ENCODE assay signal across 1 cellular context in the genomic region with DNA sequence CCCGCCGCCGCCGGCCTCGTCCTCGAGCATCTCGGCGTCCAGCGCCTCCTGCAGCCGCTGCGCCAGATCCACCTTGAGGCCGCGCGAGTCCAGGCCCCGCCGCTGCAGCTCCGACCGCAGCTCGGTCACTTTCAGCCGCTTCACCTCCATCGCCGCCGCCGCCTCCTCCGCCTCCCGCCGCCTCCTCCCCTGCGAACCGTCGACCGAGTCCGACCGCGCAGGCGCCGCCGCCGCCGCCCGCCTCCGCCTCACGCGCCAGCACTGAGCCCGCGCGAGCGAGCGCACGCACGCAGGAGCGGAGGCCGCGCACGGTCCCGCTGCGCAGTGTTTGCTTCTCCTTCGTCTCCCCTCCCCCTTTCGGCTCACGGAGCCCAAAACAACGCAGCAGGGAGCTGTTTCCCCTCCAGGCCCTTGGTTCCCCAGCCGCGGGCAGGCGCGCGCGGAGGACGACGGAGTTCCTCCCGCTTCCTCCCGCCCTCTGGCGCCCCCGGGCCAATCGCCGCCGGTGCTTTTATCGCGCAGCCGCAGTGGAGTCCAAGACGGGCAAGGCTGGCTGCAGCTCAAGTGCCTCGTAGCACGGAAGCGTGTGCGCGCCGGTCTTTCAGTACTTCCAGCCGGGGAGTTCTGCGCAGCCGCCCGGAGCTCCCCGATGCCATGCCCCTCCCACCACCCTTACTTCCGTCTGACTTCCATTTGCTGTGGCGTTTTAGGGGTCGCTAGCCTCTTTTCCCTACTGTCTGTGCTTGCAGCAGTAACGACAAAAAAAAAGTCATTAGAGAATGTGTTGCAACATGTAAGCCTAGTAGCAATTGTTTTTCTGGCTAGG.
TF ChIP-seq lines count a peak whose summit lies in the region.

TSS of gene HNRNPUL2 (minus strand) at position 451 of the 826 bp plus-strand sequence. CDS start at position 150, 301 bp downstream.

TF ChIP-seq in HepG2, 621 proteins besides CTCF, POLR2A, EP300 and RAD21 (continued from another document and continues in another):
- no peak for TF ChIP-seq ARID5B (CRISPR knock-in tag; IDR thresholded peaks at IDR 0.05)
- peak; percentile 92 for TF ChIP-seq MXD1 (CRISPR knock-in tag; IDR thresholded peaks at IDR 0.05)
- peak; percentile 39; the same call in 1 of the 2 replicates for TF ChIP-seq ZBTB7A (CRISPR knock-in tag; IDR thresholded peaks at IDR 0.05)
- no peak; the same call in 1 of the 2 replicates for TF ChIP-seq JDP2 (CRISPR knock-in tag; IDR thresholded peaks at IDR 0.05; ENCODE audit: borderline replicate concordance)
- TF ChIP-seq NPAS2 (CRISPR knock-in tag; IDR thresholded peaks at IDR 0.05; ENCODE audit: borderline replicate concordance): no peak
- TF ChIP-seq ZNF510 (CRISPR knock-in tag; IDR thresholded peaks at IDR 0.05; ENCODE audit: low read depth): no peak; the same call in 1 of the 2 replicates
- no peak for TF ChIP-seq ZNF7 (CRISPR knock-in tag; IDR thresholded peaks at IDR 0.05)
- TF ChIP-seq ZNF816 (CRISPR knock-in tag; IDR thresholded peaks at IDR 0.05; ENCODE audit: borderline replicate concordance): peak; percentile 22; the same call in 1 of the 2 replicates
- peak; percentile 98 for TF ChIP-seq ZBTB25 (CRISPR knock-in tag; IDR thresholded peaks at IDR 0.05)
- TF ChIP-seq, protein P1, sequence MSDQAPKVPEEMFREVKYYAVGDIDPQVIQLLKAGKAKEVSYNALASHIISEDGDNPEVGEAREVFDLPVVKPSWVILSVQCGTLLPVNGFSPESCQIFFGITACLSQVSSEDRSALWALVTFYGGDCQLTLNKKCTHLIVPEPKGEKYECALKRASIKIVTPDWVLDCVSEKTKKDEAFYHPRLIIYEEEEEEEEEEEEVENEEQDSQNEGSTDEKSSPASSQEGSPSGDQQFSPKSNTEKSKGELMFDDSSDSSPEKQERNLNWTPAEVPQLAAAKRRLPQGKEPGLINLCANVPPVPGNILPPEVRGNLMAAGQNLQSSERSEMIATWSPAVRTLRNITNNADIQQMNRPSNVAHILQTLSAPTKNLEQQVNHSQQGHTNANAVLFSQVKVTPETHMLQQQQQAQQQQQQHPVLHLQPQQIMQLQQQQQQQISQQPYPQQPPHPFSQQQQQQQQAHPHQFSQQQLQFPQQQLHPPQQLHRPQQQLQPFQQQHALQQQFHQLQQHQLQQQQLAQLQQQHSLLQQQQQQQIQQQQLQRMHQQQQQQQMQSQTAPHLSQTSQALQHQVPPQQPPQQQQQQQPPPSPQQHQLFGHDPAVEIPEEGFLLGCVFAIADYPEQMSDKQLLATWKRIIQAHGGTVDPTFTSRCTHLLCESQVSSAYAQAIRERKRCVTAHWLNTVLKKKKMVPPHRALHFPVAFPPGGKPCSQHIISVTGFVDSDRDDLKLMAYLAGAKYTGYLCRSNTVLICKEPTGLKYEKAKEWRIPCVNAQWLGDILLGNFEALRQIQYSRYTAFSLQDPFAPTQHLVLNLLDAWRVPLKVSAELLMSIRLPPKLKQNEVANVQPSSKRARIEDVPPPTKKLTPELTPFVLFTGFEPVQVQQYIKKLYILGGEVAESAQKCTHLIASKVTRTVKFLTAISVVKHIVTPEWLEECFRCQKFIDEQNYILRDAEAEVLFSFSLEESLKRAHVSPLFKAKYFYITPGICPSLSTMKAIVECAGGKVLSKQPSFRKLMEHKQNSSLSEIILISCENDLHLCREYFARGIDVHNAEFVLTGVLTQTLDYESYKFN (CRISPR knock-in tag; conservative IDR thresholded peaks at IDR 0.05): peak; percentile 62
- TF ChIP-seq FOXK1 (CRISPR knock-in tag; IDR thresholded peaks at IDR 0.05; ENCODE audit: borderline replicate concordance, low read depth): peak; percentile 66; the same call in 1 of the 2 replicates
- peak; percentile 65; the same call in 1 of the 2 replicates for TF ChIP-seq ZFP37 (CRISPR knock-in tag; IDR thresholded peaks at IDR 0.05; ENCODE audit: borderline replicate concordance)
- peak; percentile 74; the same call in 1 of the 2 replicates for TF ChIP-seq KLF15 (CRISPR knock-in tag; IDR thresholded peaks at IDR 0.05; ENCODE audit: borderline replicate concordance)
- TF ChIP-seq RFX1 (IDR thresholded peaks at IDR 0.05): no peak
- peak; percentile 75; the same call in 1 of the 2 replicates for TF ChIP-seq DNMT1 (CRISPR knock-in tag; IDR thresholded peaks at IDR 0.05)
- peak; percentile 89 for TF ChIP-seq PTBP1 (IDR thresholded peaks at IDR 0.05; ENCODE audit: low read depth, low read length, poor library complexity, severe bottlenecking)
- TF ChIP-seq NFAT5 (CRISPR knock-in tag; IDR thresholded peaks at IDR 0.05): peak; percentile 95; the same call in 1 of the 2 replicates
- TF ChIP-seq SP4 (CRISPR knock-in tag; IDR thresholded peaks at IDR 0.05): peak; percentile 93
- no peak for TF ChIP-seq SIX1 (CRISPR knock-in tag; IDR thresholded peaks at IDR 0.05; ENCODE audit: borderline replicate concordance)
- TF ChIP-seq HOXA3 (CRISPR knock-in tag; IDR thresholded peaks at IDR 0.05): peak; percentile 87
- TF ChIP-seq, protein P2, sequence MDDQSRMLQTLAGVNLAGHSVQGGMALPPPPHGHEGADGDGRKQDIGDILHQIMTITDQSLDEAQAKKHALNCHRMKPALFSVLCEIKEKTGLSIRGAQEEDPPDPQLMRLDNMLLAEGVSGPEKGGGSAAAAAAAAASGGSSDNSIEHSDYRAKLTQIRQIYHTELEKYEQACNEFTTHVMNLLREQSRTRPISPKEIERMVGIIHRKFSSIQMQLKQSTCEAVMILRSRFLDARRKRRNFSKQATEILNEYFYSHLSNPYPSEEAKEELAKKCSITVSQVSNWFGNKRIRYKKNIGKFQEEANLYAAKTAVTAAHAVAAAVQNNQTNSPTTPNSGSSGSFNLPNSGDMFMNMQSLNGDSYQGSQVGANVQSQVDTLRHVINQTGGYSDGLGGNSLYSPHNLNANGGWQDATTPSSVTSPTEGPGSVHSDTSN (CRISPR knock-in tag; IDR thresholded peaks at IDR 0.05; ENCODE audit: borderline replicate concordance): peak; percentile 78; the same call in 1 of the 2 replicates
- TF ChIP-seq SKI (IDR thresholded peaks at IDR 0.05; ENCODE audit: partially characterized antibody): peak; percentile 73
- TF ChIP-seq ZKSCAN5 (CRISPR knock-in tag; IDR thresholded peaks at IDR 0.05): no peak
- no peak for TF ChIP-seq BCL6 (CRISPR knock-in tag; IDR thresholded peaks at IDR 0.05)
- TF ChIP-seq ZNF33B (CRISPR knock-in tag; IDR thresholded peaks at IDR 0.05): peak; percentile 78; the same call in 1 of the 2 replicates
- peak; percentile 37; the same call in 1 of the 2 replicates for TF ChIP-seq MYNN (CRISPR knock-in tag; IDR thresholded peaks at IDR 0.05; ENCODE audit: low read depth)
- TF ChIP-seq MATR3 (CRISPR knock-in tag; IDR thresholded peaks at IDR 0.05): no peak
- peak; percentile 86 for TF ChIP-seq ZNF329 (CRISPR knock-in tag; IDR thresholded peaks at IDR 0.05; ENCODE audit: low read depth)
- TF ChIP-seq ZNF331 (CRISPR knock-in tag; IDR thresholded peaks at IDR 0.05): peak; percentile 60; the same call in 1 of the 2 replicates
- no peak for TF ChIP-seq FIP1L1 (IDR thresholded peaks at IDR 0.05; ENCODE audit: borderline replicate concordance, insufficient read depth, low read depth, low read length)
- TF ChIP-seq ZSCAN21 (CRISPR knock-in tag; IDR thresholded peaks at IDR 0.05; ENCODE audit: borderline replicate concordance): peak; percentile 97
